Comparison of ENCODE assay signal across 8 cellular contexts in the genomic region with DNA sequence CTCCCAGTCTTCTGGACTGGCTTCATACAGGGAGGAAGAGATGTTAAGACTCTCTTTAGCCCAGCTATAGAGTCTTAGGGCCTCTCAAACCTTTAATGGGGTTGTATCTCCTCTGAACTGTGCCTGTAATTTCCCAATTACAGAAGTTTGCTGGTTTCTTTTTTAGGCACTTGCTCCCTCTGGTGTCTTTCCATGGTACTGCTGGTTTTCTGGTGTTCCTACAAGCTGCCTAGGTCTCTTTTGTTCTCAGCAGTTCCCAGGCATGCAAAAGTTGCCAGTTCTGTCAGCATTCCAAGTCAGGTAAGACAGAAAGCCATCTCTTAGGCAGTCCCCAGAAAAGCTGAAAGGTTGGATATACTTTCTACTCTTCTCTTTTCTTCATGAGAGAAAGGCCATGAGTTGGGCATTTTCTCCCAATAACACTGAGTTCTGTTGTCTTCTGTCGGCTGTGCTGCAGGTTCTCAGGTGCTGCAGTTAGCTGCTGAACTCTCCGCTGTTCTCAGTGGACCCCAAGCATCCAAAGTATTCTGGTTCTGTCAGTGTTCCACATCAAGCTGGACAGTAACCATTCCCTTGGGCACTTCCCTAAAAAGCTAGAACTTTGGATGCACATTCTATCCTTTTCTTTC. TPM values are rescaled to one million over a fixed set of nuclear protein-coding genes. Genes with fewer than 3 reads are reported as not detected.
DNase-seq lines count a peak whose midpoint lies in the region; ATAC-seq and TF ChIP-seq lines count a peak whose summit lies in the region.

No MANE protein-coding gene starts in this region.

- peaks cover 4% of the 10 kb centered on the region for H3K27me3 Mint-ChIP-seq in CD4-positive, CD25-positive, alpha-beta regulatory T cell
- no peaks in the 10 kb centered on the region for H3K27me3 Mint-ChIP-seq in osteocyte (ENCODE audit: unreplicated experiment)

- no peak for ATAC-seq in CD4-positive, CD25-positive, alpha-beta regulatory T cell (ENCODE audit: low read depth in 2 of 2)
- ATAC-seq in GM19035 (IDR thresholded peaks at IDR 0.05; ENCODE audit: unreplicated experiment) (peak; percentile 62), HG03469 (IDR thresholded peaks at IDR 0.05; ENCODE audit: unreplicated experiment) (no peak)

- H3K27ac Mint-ChIP-seq in CD4-positive, CD25-positive, alpha-beta regulatory T cell = no peak overlapping the region
- H3K27ac Mint-ChIP-seq in osteocyte (ENCODE audit: unreplicated experiment) = no peak overlapping the region

- H3K4me1 Mint-ChIP-seq in CD4-positive, CD25-positive, alpha-beta regulatory T cell = peaks cover 0 to 6% (median 1%) of the 10 kb centered on the region in 4 donors
- no peaks in the 10 kb centered on the region for H3K4me1 Mint-ChIP-seq in osteocyte (ENCODE audit: unreplicated experiment)

- H3K4me1 ChIP-seq in CD4-positive, CD25-positive, alpha-beta regulatory T cell (ENCODE audit: control insufficient read depth, insufficient read depth, low read length, poor library complexity, severe bottlenecking) = no peaks in the 10 kb centered on the region
- H3K4me1 ChIP-seq in esophagus muscularis mucosa = no peaks in the 10 kb centered on the region

- no peaks in the 10 kb centered on the region for H3K27me3 ChIP-seq in CD4-positive, CD25-positive, alpha-beta regulatory T cell (ENCODE audit: control insufficient read depth, insufficient read depth, low read length)
- H3K27me3 ChIP-seq in esophagus muscularis mucosa = no peaks in the 10 kb centered on the region

- H3K36me3 ChIP-seq in CD4-positive, CD25-positive, alpha-beta regulatory T cell (ENCODE audit: control insufficient read depth, insufficient read depth, low read length) = no peaks in the 10 kb centered on the region
- H3K36me3 ChIP-seq in esophagus muscularis mucosa = peaks cover 0 to 13% (median 7%) of the 10 kb centered on the region in 4 donors

- no peak for TF ChIP-seq EP300 in esophagus muscularis mucosa (IDR thresholded peaks at IDR 0.05)

- peak; percentile 24 to 49 (median 26) for TF ChIP-seq CTCF in esophagus muscularis mucosa (IDR thresholded peaks at IDR 0.05)
- peak; percentile 59 for TF ChIP-seq CTCF in osteocyte (IDR thresholded peaks at IDR 0.05)

- no peak overlapping the region for H3K4me3 Mint-ChIP-seq in CD4-positive, CD25-positive, alpha-beta regulatory T cell
- H3K4me3 Mint-ChIP-seq in osteocyte (ENCODE audit: unreplicated experiment) = no peak overlapping the region

- H3K4me3 ChIP-seq in CD4-positive, CD25-positive, alpha-beta regulatory T cell (ENCODE audit: low read depth, low read length) = no peak overlapping the region
- no peak overlapping the region for H3K4me3 ChIP-seq in esophagus muscularis mucosa

- peak; percentile 7 to 59 (median 21) for DNase-seq in CD4-positive, CD25-positive, alpha-beta regulatory T cell
- DNase-seq in NCI-H2107 (lab: John Stamatoyannopoulos, UW) (peak; percentile 21), esophagus muscularis mucosa (ENCODE audit: extremely low spot score) (no peak), osteocyte (ENCODE audit: extremely low spot score, unreplicated experiment) (no peak), HPDE6-E6E7 (ENCODE audit: extremely low spot score) (no peak)
- DNase-seq in activated CD4-positive, alpha-beta T cell treated with anti-CD3 and anti-CD28 coated beads for 48 hours = peak; percentile 65

- H3K9me3 Mint-ChIP-seq in CD4-positive, CD25-positive, alpha-beta regulatory T cell = peaks cover 0 to 14% (median 9%) of the 10 kb centered on the region in 7 donors
- H3K9me3 Mint-ChIP-seq in osteocyte (ENCODE audit: unreplicated experiment) = peaks cover 25% of the 10 kb centered on the region

- H3K27ac ChIP-seq in CD4-positive, CD25-positive, alpha-beta regulatory T cell (ENCODE audit: insufficient read depth, low read length, poor library complexity, severe bottlenecking) = no peak overlapping the region
- no peak overlapping the region for H3K27ac ChIP-seq in esophagus muscularis mucosa (replicated peaks in 1 of 4)

- H3K9me3 ChIP-seq in CD4-positive, CD25-positive, alpha-beta regulatory T cell (ENCODE audit: control insufficient read depth in 2 of 2, low read length in 2 of 2) = no peaks in the 10 kb centered on the region
- peaks cover 0 to 16% (median 0%) of the 10 kb centered on the region in 4 donors for H3K9me3 ChIP-seq in esophagus muscularis mucosa

- intact Hi-C loops in esophagus muscularis mucosa (cut with DNase I) = no loop called here

- WGBS in esophagus muscularis mucosa = 82% methylated on average over 2 of the region's 2 CpGs

- TF ChIP-seq POLR2A in esophagus muscularis mucosa (IDR thresholded peaks at IDR 0.05; ENCODE audit: low read depth) = no peak

- peaks cover 7% of the 10 kb centered on the region for H3K36me3 Mint-ChIP-seq in CD4-positive, CD25-positive, alpha-beta regulatory T cell
- peaks cover 51% of the 10 kb centered on the region for H3K36me3 Mint-ChIP-seq in osteocyte (ENCODE audit: unreplicated experiment)

RNA-seq across cellular contexts. Expression of a gene that starts 54.4 kb away (rescaled TPM):
- 0.30 TPM for total RNA-seq in CD4-positive, CD25-positive, alpha-beta regulatory T cell
- under 1 TPM; 0.34 to 0.86 (median 0.63) TPM for polyA plus RNA-seq in CD4-positive, CD25-positive, alpha-beta regulatory T cell
- total RNA-seq in esophagus muscularis mucosa (1 to 10 TPM; 2.1 to 4.7 (median 3.8) TPM), osteocyte (0.57 and 1.2 TPM in 2 replicates)

RNA-seq across cellular contexts. Expression of a gene that starts 54.7 kb away (rescaled TPM):
- total RNA-seq in CD4-positive, CD25-positive, alpha-beta regulatory T cell = 3.7 TPM
- polyA plus RNA-seq in CD4-positive, CD25-positive, alpha-beta regulatory T cell = 10 to 100 TPM; 17.7 to 29.7 (median 22.3) TPM
- total RNA-seq in esophagus muscularis mucosa (10 to 100 TPM; 12.8 to 44.9 (median 19.6) TPM), osteocyte (24.2 and 26.9 TPM in 2 replicates)

Comparison
In these comparisons a context has a peak if more than half of its experiments do, and no peak if none do; other contexts are left out.
1. DNase-seq: peak in CD4-positive, CD25-positive, alpha-beta regulatory T cell (3 of 3), NCI-H2107 (single experiment) and activated CD4-positive, alpha-beta T cell treated with anti-CD3 and anti-CD28 coated beads for 48 hours (single experiment); none in esophagus muscularis mucosa (single experiment), osteocyte (single experiment) and HPDE6-E6E7 (single experiment).